In the genomic region with DNA sequence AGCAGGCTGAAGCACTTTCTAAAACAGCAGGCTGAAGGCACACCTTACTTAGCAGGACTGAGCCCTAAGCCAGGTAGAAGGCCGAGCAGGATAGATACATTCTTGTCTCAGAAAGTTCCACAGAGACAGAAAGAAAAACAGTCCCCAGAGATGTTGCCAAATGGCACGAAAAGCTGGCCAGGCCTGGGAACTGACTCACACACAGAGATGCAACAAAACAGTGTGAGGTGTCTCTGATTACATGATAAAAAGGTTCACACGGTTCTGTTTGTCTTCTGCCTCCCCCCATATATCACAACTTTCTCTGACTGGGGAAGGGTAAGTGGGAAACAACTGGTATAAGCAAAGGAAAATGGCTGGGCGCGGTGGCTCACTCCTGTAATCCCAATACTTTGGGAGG, we compare ENCODE assay signal across 11 cellular contexts. TPM values are rescaled to one million over a fixed set of nuclear protein-coding genes. Genes with fewer than 3 reads are reported as not detected.
DNase-seq lines count a peak whose midpoint lies in the region; ATAC-seq, FAIRE-seq and TF ChIP-seq lines count a peak whose summit lies in the region.
"Had no signal": no experiment of that assay in that cellular context is flagged by ENCODE, and none has a peak within 500 bp of the region (broad histone marks: within the 10 kb centered on the region; RNA-seq: fewer than 3 reads in every experiment).

No MANE protein-coding gene starts in this region.

- H3K4ac ChIP-seq in mesendoderm (ENCODE audit: low read depth, low read length), result no peak overlapping the region

- H3K4me1 ChIP-seq in heart right ventricle (peaks cover 36 to 85% (median 73%) of the 10 kb centered on the region in 9 donors), mesendoderm (ENCODE audit: control insufficient read depth, low read depth, low read length) (peaks cover 3% of the 10 kb centered on the region), uterus (no peaks in the 10 kb centered on the region)

- H2BK120ac ChIP-seq in mesendoderm (ENCODE audit: low read depth, low read length), result no peak overlapping the region

- no peak overlapping the region for H2BK5ac ChIP-seq in mesendoderm (ENCODE audit: low read length)

- no peak overlapping the region for H2AK5ac ChIP-seq in mesendoderm (ENCODE audit: low read length)

- H3K9me3 ChIP-seq in heart right ventricle (no peaks in the 10 kb centered on the region), uterus (no peaks in the 10 kb centered on the region)

- no peak overlapping the region for H3K4me2 ChIP-seq in mesendoderm (ENCODE audit: low read length)

- no peak overlapping the region for H2BK15ac ChIP-seq in mesendoderm (replicated peaks; ENCODE audit: low read depth)

- no peak for FAIRE-seq in bronchial epithelial cell (lab: Jason Lieb, UNC)

- intact Hi-C loops in heart right ventricle (cut with DNase I) (no loop called here), cardiac septum (cut with DNase I) (no loop called here), uterus (cut with DNase I; ENCODE audit: low total_unique reads) (no loop called here)

- TF ChIP-seq POLR2A in uterus (IDR thresholded peaks at IDR 0.05), result no peak

- H3K27ac ChIP-seq in heart right ventricle (peak overlapping the region in 9 of 10 donors; percentile 86 to 99 (median 98)), mesendoderm (ENCODE audit: low read depth, low read length) (no peak overlapping the region), uterus (peak overlapping the region; percentile 89 to 99)

- WGBS in heart right ventricle, 2 donors, result 59 to 66% methylated on average over 5 of the region's 5 CpGs
- WGBS in mesendoderm (ENCODE audit: extremely low coverage, insufficient coverage, low lambda C conversion rate), result no CpG with 5 or more reads among the region's 5 CpGs

- H3K27me3 ChIP-seq in heart right ventricle (no peaks in the 10 kb centered on the region), bronchial epithelial cell (ENCODE audit: control insufficient read depth, insufficient read depth, low read length) (no peaks in the 10 kb centered on the region), mesendoderm (ENCODE audit: insufficient read depth, low read length, poor library complexity) (no peaks in the 10 kb centered on the region), uterus (no peaks in the 10 kb centered on the region)

- peaks cover 4% of the 10 kb centered on the region for H3K79me1 ChIP-seq in mesendoderm (ENCODE audit: low read length)

- H3K56ac ChIP-seq in mesendoderm (ENCODE audit: low read length), result no peak overlapping the region

- no peak overlapping the region for H3K23ac ChIP-seq in mesendoderm (ENCODE audit: low read length)

- no peak overlapping the region for H3K18ac ChIP-seq in mesendoderm (ENCODE audit: low read length)

- no peak overlapping the region for H4K8ac ChIP-seq in mesendoderm (ENCODE audit: low read depth, low read length)

- H3K9ac ChIP-seq in mesendoderm (ENCODE audit: low read length), result no peak overlapping the region

- no peak overlapping the region for H4K5ac ChIP-seq in mesendoderm (ENCODE audit: low read length)

- TF ChIP-seq CTCF in heart right ventricle (IDR thresholded peaks at IDR 0.05), result no peak
- TF ChIP-seq CTCF in bronchial epithelial cell (IDR thresholded peaks at IDR 0.05; ENCODE audit: insufficient read depth, low read length, severe bottlenecking), result no peak
- no peak for TF ChIP-seq CTCF in uterus (IDR thresholded peaks at IDR 0.05)

- peak overlapping the region in 4 of 10 donors; percentile 81 to 85 (median 82) for H3K4me3 ChIP-seq in heart right ventricle
- H3K4me3 ChIP-seq in bronchial epithelial cell (ENCODE audit: low read depth, low read length), result no peak overlapping the region
- no peak overlapping the region for H3K4me3 ChIP-seq in mesendoderm (ENCODE audit: low read length)
- H3K4me3 ChIP-seq in uterus, result no peak overlapping the region

- DNase-seq in heart right ventricle (no peak), cardiac septum (ENCODE audit: low spot score) (no peak), bronchial epithelial cell (ENCODE audit: low read depth) (peak; percentile 22), mesendoderm (peak; percentile 76), uterus (no peak), hippocampal formation (lab: John Stamatoyannopoulos, UW) (no peak), OCI-M1 (lab: John Stamatoyannopoulos, UW) (no peak)
- no peak for DNase-seq in stimulated activated CD4-positive, alpha-beta T cell treated with anti-CD3 and anti-CD28 coated beads, Interleukin-2, amount 100 ng/mL, for 24 hours
- DNase-seq: activated CD4-positive, alpha-beta T cell treated with anti-CD3 and anti-CD28 coated beads for 48 hours; NCI-H524 had no signal

- ATAC-seq in heart right ventricle, result no peak
- ATAC-seq: esophagus mucosa had no signal

- H3K36me3 ChIP-seq in heart right ventricle (peaks cover 0 to 51% (median 11%) of the 10 kb centered on the region in 9 donors), bronchial epithelial cell (ENCODE audit: control insufficient read depth, insufficient read depth, low read length) (peaks cover 19% of the 10 kb centered on the region), mesendoderm (ENCODE audit: control insufficient read depth, insufficient read depth, low read length) (peaks cover 4% of the 10 kb centered on the region), uterus (no peaks in the 10 kb centered on the region)

- peaks cover 8% of the 10 kb centered on the region for H3K79me2 ChIP-seq in mesendoderm (ENCODE audit: control insufficient read depth, insufficient read depth, low read length)

RNA-seq across cellular contexts. Expression of gene WBP2, which starts 1.7 kb away (rescaled TPM):
- total RNA-seq in heart right ventricle, result 100 to 1,000 TPM; 130 to 210 (median 173) TPM
- polyA plus RNA-seq in heart right ventricle, result 100 to 1,000 TPM; 155 to 205 TPM
- total RNA-seq in cardiac septum, result 129 TPM
- total RNA-seq in bronchial epithelial cell, result 17.9 and 20.2 TPM in 2 replicates
- polyA plus RNA-seq in mesendoderm (2013, experiment 1 of 2), result 70.2 TPM
- polyA plus RNA-seq in mesendoderm (2013, experiment 2 of 2), result 71.9 TPM
- 100 to 1,000 TPM in 1 of 4 donors, 10 to 100 TPM in 3; 19.7 to 115 (median 34.5) TPM for total RNA-seq in uterus

RNA-seq across cellular contexts. Expression of gene UNC13D, which starts 9.2 kb away (rescaled TPM):
- total RNA-seq in heart right ventricle, result 10 to 100 TPM in 3 of 10 donors, 1 to 10 TPM in 7; 5.5 to 20.7 (median 8.5) TPM
- 10 to 100 TPM in 1 of 2 donors, 1 to 10 TPM in 1; 3.0 to 12.6 TPM for polyA plus RNA-seq in heart right ventricle
- total RNA-seq in cardiac septum, result 7.9 TPM
- total RNA-seq in bronchial epithelial cell, result 4.7 and 17.0 TPM in 2 replicates
- polyA plus RNA-seq in mesendoderm (2013, experiment 1 of 2), result 2.1 TPM
- 2.4 TPM for polyA plus RNA-seq in mesendoderm (2013, experiment 2 of 2)
- 10 to 100 TPM in 2 of 4 donors, 1 to 10 TPM in 2; 1.2 to 32.7 (median 11.8) TPM for total RNA-seq in uterus

RNA-seq across cellular contexts. Expression of gene TRIM47, which starts 25.0 kb away (rescaled TPM):
- 10 to 100 TPM in 9 of 10 donors, 1 to 10 TPM in 1; 9.3 to 53.1 (median 21.5) TPM for total RNA-seq in heart right ventricle
- polyA plus RNA-seq in heart right ventricle, result 10 to 100 TPM; 22.4 to 48.7 TPM
- 39.5 TPM for total RNA-seq in cardiac septum
- 10.5 and 14.6 TPM in 2 replicates for total RNA-seq in bronchial epithelial cell
- 1.5 TPM for polyA plus RNA-seq in mesendoderm (2013, experiment 1 of 2)
- 2.1 TPM for polyA plus RNA-seq in mesendoderm (2013, experiment 2 of 2)
- 10 to 100 TPM in 3 of 4 donors, 1 to 10 TPM in 1; 6.8 to 70.1 (median 19.0) TPM for total RNA-seq in uterus

RNA-seq across cellular contexts. Expression of gene TRIM65, which starts 43.3 kb away (rescaled TPM):
- total RNA-seq in heart right ventricle, result 10 to 100 TPM in 1 of 10 donors, 1 to 10 TPM in 9; 5.1 to 12.7 (median 8.9) TPM
- polyA plus RNA-seq in heart right ventricle, result 10 to 100 TPM in 1 of 2 donors, 1 to 10 TPM in 1; 5.6 to 16.7 TPM
- 12.1 TPM for total RNA-seq in cardiac septum
- total RNA-seq in bronchial epithelial cell, result 13.2 and 21.1 TPM in 2 replicates
- polyA plus RNA-seq in mesendoderm (2013, experiment 1 of 2), result 31.0 TPM
- 30.0 TPM for polyA plus RNA-seq in mesendoderm (2013, experiment 2 of 2)
- 10 to 100 TPM; 20.0 to 36.9 (median 30.1) TPM for total RNA-seq in uterus

RNA-seq across cellular contexts. Expression of gene MRPL38, which starts 51.3 kb away (rescaled TPM):
- total RNA-seq in heart right ventricle, result 100 to 1,000 TPM in 4 of 10 donors, 10 to 100 TPM in 6; 89.6 to 144 (median 96.5) TPM
- 100 to 1,000 TPM in 1 of 2 donors, 10 to 100 TPM in 1; 86.0 to 160 TPM for polyA plus RNA-seq in heart right ventricle
- 76.3 TPM for total RNA-seq in cardiac septum
- total RNA-seq in bronchial epithelial cell, result 27.4 and 31.7 TPM in 2 replicates
- 67.5 TPM for polyA plus RNA-seq in mesendoderm (2013, experiment 1 of 2)
- polyA plus RNA-seq in mesendoderm (2013, experiment 2 of 2), result 68.9 TPM
- 10 to 100 TPM; 32.3 to 99.8 (median 47.8) TPM for total RNA-seq in uterus

Comparison
In these comparisons a context has a peak if more than half of its experiments do, and no peak if none do; other contexts are left out.
1. DNase-seq: peak in bronchial epithelial cell (single experiment) and mesendoderm (single experiment); none in heart right ventricle (0 of 2), cardiac septum (single experiment), uterus (0 of 2), hippocampal formation (0 of 2), stimulated activated CD4-positive, alpha-beta T cell treated with anti-CD3 and anti-CD28 coated beads, Interleukin-2, amount 100 ng/mL, for 24 hours (0 of 2) and OCI-M1 (single experiment).